Comparison of ENCODE assay signal across 8 cellular contexts in the genomic region with DNA sequence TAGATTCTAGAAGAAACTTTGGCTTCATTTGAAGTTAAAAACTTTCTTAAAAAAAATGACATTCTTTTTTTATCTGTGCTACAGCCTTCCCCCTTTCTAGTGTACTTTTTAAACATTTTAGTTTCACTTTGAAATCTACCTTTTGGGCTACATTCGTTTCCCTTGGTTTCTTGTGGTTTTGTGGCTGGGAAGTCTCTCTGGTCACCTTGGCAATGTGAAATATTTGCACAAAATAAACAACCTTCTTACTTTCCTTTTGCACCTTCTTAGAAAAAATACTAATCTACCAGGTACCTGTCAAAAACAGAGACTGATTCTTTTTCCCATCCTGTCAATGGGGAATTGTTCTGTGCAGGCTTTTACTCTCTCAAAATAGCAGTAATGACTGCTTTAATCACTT.
A peak's percentile ranks its signal among the peaks of the same experiment; 100 is the strongest.
DNase-seq lines count a peak whose midpoint lies in the region; ATAC-seq and TF ChIP-seq lines count a peak whose summit lies in the region.

No MANE protein-coding gene starts in this region.

- no peak for TF ChIP-seq CTCF in mesothelial cell of epicardium (IDR thresholded peaks at IDR 0.05; ENCODE audit: unreplicated experiment)

- H4K91ac ChIP-seq in mesenchymal stem cell (ENCODE audit: low read length), result no peak overlapping the region

- no peak overlapping the region for H2BK5ac ChIP-seq in mesenchymal stem cell (ENCODE audit: low read depth, low read length, poor library complexity, severe bottlenecking)

- H3K27ac ChIP-seq in CD8-positive, alpha-beta memory T cell (ENCODE audit: low read depth, low read length), result peak overlapping the region; percentile 87
- H3K27ac ChIP-seq in mesenchymal stem cell (ENCODE audit: low read length, poor library complexity, severe bottlenecking), result no peak overlapping the region

- peak overlapping the region; percentile 93 to 99 (median 97) for H3K27ac Mint-ChIP-seq in CD8-positive, alpha-beta memory T cell
- H3K27ac Mint-ChIP-seq in activated naive CD4-positive, alpha-beta T cell treated with anti-CD3 and anti-CD28 coated beads, Interleukin-2, amount 50 U/mL, for 72 hours, result peak overlapping the region; percentile 69 to 90
- H3K27ac Mint-ChIP-seq in mesothelial cell of epicardium, result no peak overlapping the region

- peaks cover 75 to 83% (median 81%) of the 10 kb centered on the region in 3 donors for H3K4me1 Mint-ChIP-seq in CD8-positive, alpha-beta memory T cell
- H3K4me1 Mint-ChIP-seq in mesothelial cell of epicardium, result peaks cover 28% of the 10 kb centered on the region

- H3K4me3 Mint-ChIP-seq in CD8-positive, alpha-beta memory T cell, result peak overlapping the region; percentile 68 to 86 (median 75)
- no peak overlapping the region for H3K4me3 Mint-ChIP-seq in mesothelial cell of epicardium

- H2AFZ ChIP-seq in mesenchymal stem cell (ENCODE audit: low read depth, low read length), result no peak overlapping the region

- CTCF ChIA-PET in CD8-positive, alpha-beta memory T cell (lab: Charles Lee), result interaction anchor here (1.4 kb wide), 2 partner anchors 11 kb away, joined by 4 to 5 read pairs; no protein-coding TSS in a partner anchor

- no peaks in the 10 kb centered on the region for H3K9me3 ChIP-seq in CD8-positive, alpha-beta memory T cell (ENCODE audit: low read length)
- H3K9me3 ChIP-seq in mesenchymal stem cell (ENCODE audit: control insufficient read depth, low read length), result no peaks in the 10 kb centered on the region

- H4K8ac ChIP-seq in mesenchymal stem cell (ENCODE audit: low read length), result no peak overlapping the region

- H3K36me3 ChIP-seq in CD8-positive, alpha-beta memory T cell (ENCODE audit: insufficient read depth, low read length), result no peaks in the 10 kb centered on the region
- no peaks in the 10 kb centered on the region for H3K36me3 ChIP-seq in mesenchymal stem cell (ENCODE audit: control insufficient read depth in 1 of 2, insufficient read depth in 2 of 2, low read depth in 1 of 2, low read length in 2 of 2)

- POLR2A ChIA-PET in CD8-positive, alpha-beta memory T cell (lab: Charles Lee), result interaction anchor here (1.4 kb wide), 1 partner anchor 73 kb away, joined by 4 read pairs; no protein-coding TSS in a partner anchor

- no peak overlapping the region for H2BK15ac ChIP-seq in mesenchymal stem cell (ENCODE audit: low read depth, poor library complexity, severe bottlenecking)

- no peak overlapping the region for H2AK5ac ChIP-seq in mesenchymal stem cell (ENCODE audit: low read length, severe bottlenecking)

- H2BK12ac ChIP-seq in mesenchymal stem cell (ENCODE audit: low read length in 2 of 2), result no peak overlapping the region

- no peak overlapping the region for H3K9ac ChIP-seq in mesenchymal stem cell (ENCODE audit: low read length)

- no peak overlapping the region for H2BK120ac ChIP-seq in mesenchymal stem cell (ENCODE audit: low read depth, low read length)

- peak; percentile 4 to 90 (median 77) for DNase-seq in CD8-positive, alpha-beta memory T cell
- DNase-seq in activated naive CD4-positive, alpha-beta T cell treated with anti-CD3 and anti-CD28 coated beads, Interleukin-2, amount 50 U/mL, for 72 hours (ENCODE audit: low spot score in 2 of 2), result peak in 1 of 2 donors; percentile 17
- DNase-seq in iPS-NIHi11 (ENCODE audit: low spot score) (no peak), mesenchymal stem cell (no peak), HuH-7.5 (ENCODE audit: low spot score) (no peak), mesothelial cell of epicardium (ENCODE audit: low spot score in 2 of 2, unreplicated experiment in 2 of 2) (no peak)

- no peak overlapping the region for H3K23ac ChIP-seq in mesenchymal stem cell (ENCODE audit: low read length in 2 of 2)

- peaks cover 68% of the 10 kb centered on the region for H3K4me1 ChIP-seq in CD8-positive, alpha-beta memory T cell (ENCODE audit: insufficient read depth, low read length)
- no peaks in the 10 kb centered on the region for H3K4me1 ChIP-seq in mesenchymal stem cell (ENCODE audit: control insufficient read depth, insufficient read depth, low read depth, low read length)

- peak overlapping the region; percentile 40 for H3K4me3 ChIP-seq in CD8-positive, alpha-beta memory T cell (ENCODE audit: low read length)
- H3K4me3 ChIP-seq in mesenchymal stem cell (ENCODE audit: insufficient read depth in 1 of 2, low read depth in 1 of 2, low read length in 2 of 2), result no peak overlapping the region

- H3K4ac ChIP-seq in mesenchymal stem cell (ENCODE audit: low read depth in 1 of 2, low read length in 2 of 2), result no peak overlapping the region

- no peaks in the 10 kb centered on the region for H3K27me3 ChIP-seq in CD8-positive, alpha-beta memory T cell (ENCODE audit: insufficient read depth, low read length, poor library complexity, severe bottlenecking)
- H3K27me3 ChIP-seq in mesenchymal stem cell (ENCODE audit: control insufficient read depth in 1 of 2, insufficient read depth in 1 of 2, low read length in 2 of 2), result no peaks in the 10 kb centered on the region

- H3K36me3 Mint-ChIP-seq in CD8-positive, alpha-beta memory T cell, result no peaks in the 10 kb centered on the region
- no peaks in the 10 kb centered on the region for H3K36me3 Mint-ChIP-seq in activated naive CD4-positive, alpha-beta T cell treated with anti-CD3 and anti-CD28 coated beads, Interleukin-2, amount 50 U/mL, for 72 hours
- H3K36me3 Mint-ChIP-seq in mesothelial cell of epicardium, result no peaks in the 10 kb centered on the region

- ATAC-seq in GM19468 (IDR thresholded peaks at IDR 0.05; ENCODE audit: extremely low read depth, unreplicated experiment) (peak; percentile 36), HG03457 (IDR thresholded peaks at IDR 0.05; ENCODE audit: unreplicated experiment) (peak; percentile 87)
- peak; percentile 36 to 61 for ATAC-seq in activated naive CD4-positive, alpha-beta T cell treated with anti-CD3 and anti-CD28 coated beads, Interleukin-2, amount 50 U/mL, for 72 hours

- H3K4me2 ChIP-seq in mesenchymal stem cell (ENCODE audit: low read length, poor library complexity, severe bottlenecking), result no peak overlapping the region

- no peak overlapping the region for H3K14ac ChIP-seq in mesenchymal stem cell (ENCODE audit: low read length in 2 of 2)

- H3K27me3 Mint-ChIP-seq in CD8-positive, alpha-beta memory T cell, result peaks cover 0 to 1% of the 10 kb centered on the region in 2 donors
- no peaks in the 10 kb centered on the region for H3K27me3 Mint-ChIP-seq in mesothelial cell of epicardium (ENCODE audit: low read depth)

- 56% methylated on average over 1 of the region's 1 CpG for WGBS in mesenchymal stem cell

- no peaks in the 10 kb centered on the region for H3K9me3 Mint-ChIP-seq in CD8-positive, alpha-beta memory T cell
- peaks cover 0 to 6% of the 10 kb centered on the region in 2 donors for H3K9me3 Mint-ChIP-seq in activated naive CD4-positive, alpha-beta T cell treated with anti-CD3 and anti-CD28 coated beads, Interleukin-2, amount 50 U/mL, for 72 hours
- no peaks in the 10 kb centered on the region for H3K9me3 Mint-ChIP-seq in mesothelial cell of epicardium

- no peak overlapping the region for H3K18ac ChIP-seq in mesenchymal stem cell (ENCODE audit: low read depth in 1 of 2, low read length in 2 of 2)

- H3K79me1 ChIP-seq in mesenchymal stem cell (replicated peaks; ENCODE audit: low read length, poor library complexity, severe bottlenecking), result no peaks in the 10 kb centered on the region

Comparison
In these comparisons a context has a peak if more than half of its experiments do, and no peak if none do; other contexts are left out.
1. DNase-seq: peak in CD8-positive, alpha-beta memory T cell (5 of 5); none in iPS-NIHi11 (single experiment), mesenchymal stem cell (single experiment), HuH-7.5 (single experiment) and mesothelial cell of epicardium (0 of 2).
2. ATAC-seq: peak in every context shown above with its lines; median percentile 87 in HG03457; 48 in activated naive CD4-positive, alpha-beta T cell treated with anti-CD3 and anti-CD28 coated beads, Interleukin-2, amount 50 U/mL, for 72 hours; 36 in GM19468.